1 cellular context compared by ENCODE assay signal in genomic region chr6:108728826-108729225, GRCh38.
TF ChIP-seq lines count a peak whose summit lies in the region.

No MANE protein-coding gene starts in this region.

TF ChIP-seq in HepG2, 621 proteins besides CTCF, POLR2A, EP300 and RAD21 (continued from another document and continues in another):
- TF ChIP-seq ZNF318 (CRISPR knock-in tag; IDR thresholded peaks at IDR 0.05), result no peak
- TF ChIP-seq, protein P1, sequence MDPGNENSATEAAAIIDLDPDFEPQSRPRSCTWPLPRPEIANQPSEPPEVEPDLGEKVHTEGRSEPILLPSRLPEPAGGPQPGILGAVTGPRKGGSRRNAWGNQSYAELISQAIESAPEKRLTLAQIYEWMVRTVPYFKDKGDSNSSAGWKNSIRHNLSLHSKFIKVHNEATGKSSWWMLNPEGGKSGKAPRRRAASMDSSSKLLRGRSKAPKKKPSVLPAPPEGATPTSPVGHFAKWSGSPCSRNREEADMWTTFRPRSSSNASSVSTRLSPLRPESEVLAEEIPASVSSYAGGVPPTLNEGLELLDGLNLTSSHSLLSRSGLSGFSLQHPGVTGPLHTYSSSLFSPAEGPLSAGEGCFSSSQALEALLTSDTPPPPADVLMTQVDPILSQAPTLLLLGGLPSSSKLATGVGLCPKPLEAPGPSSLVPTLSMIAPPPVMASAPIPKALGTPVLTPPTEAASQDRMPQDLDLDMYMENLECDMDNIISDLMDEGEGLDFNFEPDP (CRISPR knock-in tag; conservative IDR thresholded peaks at IDR 0.05), result no peak
- TF ChIP-seq ZNF75D (CRISPR knock-in tag; IDR thresholded peaks at IDR 0.05; ENCODE audit: borderline replicate concordance), result no peak
- no peak for TF ChIP-seq ZC3H13 (CRISPR knock-in tag; IDR thresholded peaks at IDR 0.05)
- peak; percentile 38; the same call in 1 of the 2 replicates for TF ChIP-seq ZKSCAN8 (CRISPR knock-in tag; IDR thresholded peaks at IDR 0.05; ENCODE audit: borderline replicate concordance)
- TF ChIP-seq ZNF788 (CRISPR knock-in tag; IDR thresholded peaks at IDR 0.05; ENCODE audit: borderline replicate concordance), result no peak
- no peak for TF ChIP-seq U2AF2 (IDR thresholded peaks at IDR 0.05; ENCODE audit: low read depth, low read length)
- TF ChIP-seq IRF2 (CRISPR knock-in tag; IDR thresholded peaks at IDR 0.05), result peak; percentile 30; the same call in 1 of the 2 replicates
- TF ChIP-seq ZNF431 (CRISPR knock-in tag; IDR thresholded peaks at IDR 0.05; ENCODE audit: borderline replicate concordance, low read depth), result no peak
- TF ChIP-seq ZFP36L1 (CRISPR knock-in tag; IDR thresholded peaks at IDR 0.05), result no peak
- no peak for TF ChIP-seq MZF1 (CRISPR knock-in tag; IDR thresholded peaks at IDR 0.05; ENCODE audit: borderline replicate concordance)
- TF ChIP-seq CBX5 (CRISPR knock-in tag; IDR thresholded peaks at IDR 0.05; ENCODE audit: borderline replicate concordance), result no peak
- TF ChIP-seq, protein P2, sequence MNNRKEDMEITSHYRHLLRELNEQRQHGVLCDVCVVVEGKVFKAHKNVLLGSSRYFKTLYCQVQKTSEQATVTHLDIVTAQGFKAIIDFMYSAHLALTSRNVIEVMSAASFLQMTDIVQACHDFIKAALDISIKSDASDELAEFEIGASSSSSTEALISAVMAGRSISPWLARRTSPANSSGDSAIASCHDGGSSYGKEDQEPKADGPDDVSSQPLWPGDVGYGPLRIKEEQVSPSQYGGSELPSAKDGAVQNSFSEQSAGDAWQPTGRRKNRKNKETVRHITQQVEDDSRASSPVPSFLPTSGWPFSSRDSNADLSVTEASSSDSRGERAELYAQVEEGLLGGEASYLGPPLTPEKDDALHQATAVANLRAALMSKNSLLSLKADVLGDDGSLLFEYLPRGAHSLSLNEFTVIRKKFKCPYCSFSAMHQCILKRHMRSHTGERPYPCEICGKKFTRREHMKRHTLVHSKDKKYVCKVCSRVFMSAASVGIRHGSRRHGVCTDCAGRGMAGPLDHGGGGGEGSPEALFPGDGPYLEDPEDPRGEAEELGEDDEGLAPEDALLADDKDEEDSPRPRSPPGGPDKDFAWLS (CRISPR knock-in tag; IDR thresholded peaks at IDR 0.05; ENCODE audit: borderline replicate concordance), result no peak
- peak; percentile 38; the same call in 1 of the 2 replicates for TF ChIP-seq RXRB (CRISPR knock-in tag; IDR thresholded peaks at IDR 0.05; ENCODE audit: borderline replicate concordance)
- TF ChIP-seq PHF21A (CRISPR knock-in tag; IDR thresholded peaks at IDR 0.05), result peak; percentile 45; the same call in 1 of the 2 replicates
- TF ChIP-seq ATRX (CRISPR knock-in tag; IDR thresholded peaks at IDR 0.05; ENCODE audit: borderline replicate concordance), result no peak
- no peak for TF ChIP-seq GATAD1 (CRISPR knock-in tag; IDR thresholded peaks at IDR 0.05)
- no peak for TF ChIP-seq HOXA9 (CRISPR knock-in tag; IDR thresholded peaks at IDR 0.05; ENCODE audit: borderline replicate concordance)
- TF ChIP-seq RCOR2 (CRISPR knock-in tag; IDR thresholded peaks at IDR 0.05), result 0 out of 2 replicates have a peak, but pooled peaks have one; percentile 5
- no peak for TF ChIP-seq GTF3A (CRISPR knock-in tag; conservative IDR thresholded peaks at IDR 0.05)
- TF ChIP-seq SMC3 (IDR thresholded peaks at IDR 0.05; ENCODE audit: low read length), result peak; percentile 40; the same call in 1 of the 2 replicates
- TF ChIP-seq CEBPG (CRISPR knock-in tag; IDR thresholded peaks at IDR 0.05), result peak; percentile 68
- TF ChIP-seq ATF6 (CRISPR knock-in tag; conservative IDR thresholded peaks at IDR 0.05), result no peak
- 0 out of 2 replicates have a peak, but pooled peaks have one; percentile 23 for TF ChIP-seq ZSCAN31 (CRISPR knock-in tag; IDR thresholded peaks at IDR 0.05; ENCODE audit: low read depth)
- 0 out of 2 replicates have a peak, but pooled peaks have one; percentile 48 for TF ChIP-seq KDM1A (CRISPR knock-in tag; IDR thresholded peaks at IDR 0.05)
- TF ChIP-seq, protein P3, sequence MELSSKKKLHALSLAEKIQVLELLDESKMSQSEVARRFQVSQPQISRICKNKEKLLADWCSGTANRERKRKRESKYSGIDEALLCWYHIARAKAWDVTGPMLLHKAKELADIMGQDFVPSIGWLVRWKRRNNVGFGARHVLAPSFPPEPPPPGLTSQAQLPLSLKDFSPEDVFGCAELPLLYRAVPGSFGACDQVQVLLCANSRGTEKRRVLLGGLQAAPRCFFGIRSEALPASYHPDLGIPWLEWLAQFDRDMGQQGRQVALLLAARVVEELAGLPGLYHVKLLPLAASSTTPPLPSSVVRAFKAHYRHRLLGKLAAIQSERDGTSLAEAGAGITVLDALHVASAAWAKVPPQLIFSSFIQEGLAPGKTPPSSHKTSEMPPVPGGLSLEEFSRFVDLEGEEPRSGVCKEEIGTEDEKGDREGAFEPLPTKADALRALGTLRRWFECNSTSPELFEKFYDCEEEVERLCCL (CRISPR knock-in tag; IDR thresholded peaks at IDR 0.05; ENCODE audit: borderline replicate concordance), result no peak
- no peak for TF ChIP-seq NPAS2 (CRISPR knock-in tag; IDR thresholded peaks at IDR 0.05; ENCODE audit: borderline replicate concordance)
- TF ChIP-seq KLF16 (CRISPR knock-in tag; IDR thresholded peaks at IDR 0.05), result peak in 1 of 2 experiments; percentile 20; a peak in 1 of 4 replicates
- no peak for TF ChIP-seq ZNF891 (CRISPR knock-in tag; IDR thresholded peaks at IDR 0.05)
- no peak for TF ChIP-seq ZNF382 (CRISPR knock-in tag; IDR thresholded peaks at IDR 0.05; ENCODE audit: borderline replicate concordance)
- no peak for TF ChIP-seq ZNF432 (CRISPR knock-in tag; IDR thresholded peaks at IDR 0.05; ENCODE audit: borderline replicate concordance)
- TF ChIP-seq HCFC1 (IDR thresholded peaks at IDR 0.05; ENCODE audit: low read depth, low read length), result no peak
- no peak for TF ChIP-seq JARID2 (CRISPR knock-in tag; IDR thresholded peaks at IDR 0.05; ENCODE audit: insufficient replicate concordance)
- no peak for TF ChIP-seq NR3C1 (CRISPR knock-in tag; IDR thresholded peaks at IDR 0.05)
- no peak for TF ChIP-seq CCAR2 (optimal IDR thresholded peaks at IDR 0.05; ENCODE audit: low read depth, low read length)
- TF ChIP-seq TGIF2 (CRISPR knock-in tag; IDR thresholded peaks at IDR 0.05), result no peak
- TF ChIP-seq, protein P4, sequence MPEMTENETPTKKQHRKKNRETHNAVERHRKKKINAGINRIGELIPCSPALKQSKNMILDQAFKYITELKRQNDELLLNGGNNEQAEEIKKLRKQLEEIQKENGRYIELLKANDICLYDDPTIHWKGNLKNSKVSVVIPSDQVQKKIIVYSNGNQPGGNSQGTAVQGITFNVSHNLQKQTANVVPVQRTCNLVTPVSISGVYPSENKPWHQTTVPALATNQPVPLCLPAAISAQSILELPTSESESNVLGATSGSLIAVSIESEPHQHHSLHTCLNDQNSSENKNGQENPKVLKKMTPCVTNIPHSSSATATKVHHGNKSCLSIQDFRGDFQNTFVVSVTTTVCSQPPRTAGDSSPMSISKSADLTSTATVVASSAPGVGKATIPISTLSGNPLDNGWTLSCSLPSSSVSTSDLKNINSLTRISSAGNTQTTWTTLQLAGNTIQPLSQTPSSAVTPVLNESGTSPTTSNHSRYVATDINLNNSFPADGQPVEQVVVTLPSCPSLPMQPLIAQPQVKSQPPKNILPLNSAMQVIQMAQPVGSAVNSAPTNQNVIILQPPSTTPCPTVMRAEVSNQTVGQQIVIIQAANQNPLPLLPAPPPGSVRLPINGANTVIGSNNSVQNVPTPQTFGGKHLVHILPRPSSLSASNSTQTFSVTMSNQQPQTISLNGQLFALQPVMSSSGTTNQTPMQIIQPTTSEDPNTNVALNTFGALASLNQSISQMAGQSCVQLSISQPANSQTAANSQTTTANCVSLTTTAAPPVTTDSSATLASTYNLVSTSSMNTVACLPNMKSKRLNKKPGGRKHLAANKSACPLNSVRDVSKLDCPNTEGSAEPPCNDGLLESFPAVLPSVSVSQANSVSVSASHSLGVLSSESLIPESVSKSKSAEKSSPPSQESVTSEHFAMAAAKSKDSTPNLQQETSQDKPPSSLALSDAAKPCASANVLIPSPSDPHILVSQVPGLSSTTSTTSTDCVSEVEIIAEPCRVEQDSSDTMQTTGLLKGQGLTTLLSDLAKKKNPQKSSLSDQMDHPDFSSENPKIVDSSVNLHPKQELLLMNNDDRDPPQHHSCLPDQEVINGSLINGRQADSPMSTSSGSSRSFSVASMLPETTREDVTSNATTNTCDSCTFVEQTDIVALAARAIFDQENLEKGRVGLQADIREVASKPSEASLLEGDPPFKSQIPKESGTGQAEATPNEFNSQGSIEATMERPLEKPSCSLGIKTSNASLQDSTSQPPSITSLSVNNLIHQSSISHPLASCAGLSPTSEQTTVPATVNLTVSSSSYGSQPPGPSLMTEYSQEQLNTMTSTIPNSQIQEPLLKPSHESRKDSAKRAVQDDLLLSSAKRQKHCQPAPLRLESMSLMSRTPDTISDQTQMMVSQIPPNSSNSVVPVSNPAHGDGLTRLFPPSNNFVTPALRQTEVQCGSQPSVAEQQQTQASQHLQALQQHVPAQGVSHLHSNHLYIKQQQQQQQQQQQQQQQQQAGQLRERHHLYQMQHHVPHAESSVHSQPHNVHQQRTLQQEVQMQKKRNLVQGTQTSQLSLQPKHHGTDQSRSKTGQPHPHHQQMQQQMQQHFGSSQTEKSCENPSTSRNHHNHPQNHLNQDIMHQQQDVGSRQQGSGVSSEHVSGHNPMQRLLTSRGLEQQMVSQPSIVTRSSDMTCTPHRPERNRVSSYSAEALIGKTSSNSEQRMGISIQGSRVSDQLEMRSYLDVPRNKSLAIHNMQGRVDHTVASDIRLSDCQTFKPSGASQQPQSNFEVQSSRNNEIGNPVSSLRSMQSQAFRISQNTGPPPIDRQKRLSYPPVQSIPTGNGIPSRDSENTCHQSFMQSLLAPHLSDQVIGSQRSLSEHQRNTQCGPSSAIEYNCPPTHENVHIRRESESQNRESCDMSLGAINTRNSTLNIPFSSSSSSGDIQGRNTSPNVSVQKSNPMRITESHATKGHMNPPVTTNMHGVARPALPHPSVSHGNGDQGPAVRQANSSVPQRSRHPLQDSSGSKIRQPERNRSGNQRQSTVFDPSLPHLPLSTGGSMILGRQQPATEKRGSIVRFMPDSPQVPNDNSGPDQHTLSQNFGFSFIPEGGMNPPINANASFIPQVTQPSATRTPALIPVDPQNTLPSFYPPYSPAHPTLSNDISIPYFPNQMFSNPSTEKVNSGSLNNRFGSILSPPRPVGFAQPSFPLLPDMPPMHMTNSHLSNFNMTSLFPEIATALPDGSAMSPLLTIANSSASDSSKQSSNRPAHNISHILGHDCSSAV (CRISPR knock-in tag; IDR thresholded peaks at IDR 0.05; ENCODE audit: borderline replicate concordance), result no peak
- TF ChIP-seq HDAC1 (CRISPR knock-in tag; IDR thresholded peaks at IDR 0.05), result no peak; the same call in 1 of the 2 replicates
- TF ChIP-seq ZNF703 (CRISPR knock-in tag; IDR thresholded peaks at IDR 0.05; ENCODE audit: borderline replicate concordance), result no peak
